9 cellular contexts compared by ENCODE assay signal in genomic region chr15:51737538-51738305, GRCh38. TPM values are rescaled to one million over a fixed set of nuclear protein-coding genes. Genes with fewer than 3 reads are reported as not detected.
DNase-seq lines count a peak whose midpoint lies in the region; ATAC-seq and FAIRE-seq lines count a peak whose summit lies in the region.
"Had no signal": no experiment of that assay in that cellular context is flagged by ENCODE, and none has a peak within 500 bp of the region (broad histone marks: within the 10 kb centered on the region; RNA-seq: fewer than 3 reads in every experiment).

Gene LYSMD2, minus strand, starts transcription at chr15:51737655. Its CDS starts 33 bp downstream, at chr15:51737622.

- H3K79me1 ChIP-seq in trophoblast cell (ENCODE audit: low read length): peaks cover 4% of the 10 kb centered on the region

- H3K4ac ChIP-seq in trophoblast cell (ENCODE audit: low read depth, low read length): no peak within 1 kb of the TSS

- H2BK5ac ChIP-seq in trophoblast cell (ENCODE audit: low read depth, low read length, poor library complexity): no peak within 1 kb of the TSS

- peak within 1 kb of the TSS; percentile 69 to 96 (median 93) for H3K27ac ChIP-seq in BLaER1 treated with 17β-estradiol and CSF1 and Interleukin-3, amounts not matched to agents 10 nM and 100 nM
- H3K27ac ChIP-seq in SK-N-MC (no peak within 1 kb of the TSS), trophoblast cell (ENCODE audit: low read depth, low read length) (no peak within 1 kb of the TSS)

- H3K27me3 ChIP-seq in BLaER1 treated with 17β-estradiol and CSF1 and Interleukin-3, amounts not matched to agents 10 nM and 100 nM: no peaks in the 10 kb centered on the region
- no peaks in the 10 kb centered on the region for H3K27me3 ChIP-seq in trophoblast cell (ENCODE audit: insufficient read depth, low read length)

- POLR2A ChIA-PET in activated naive CD8-positive, alpha-beta T cell treated with anti-CD3 and anti-CD28 coated beads, Interleukin-2, amount 10 ng/mL, durations not matched to agents 7 days and 5 days (lab: Charles Lee): interaction anchor here (0.6 to 3.1 kb wide), 15 partner anchors 10 to 1383 kb away, joined by 3 to 21 read pairs (median 6); partner anchors contain the start of genes DMXL2, GABPB1, LEO1 and SCG3

- no CpG with 5 or more reads among the region's 63 CpGs for WGBS in trophoblast cell (ENCODE audit: extremely low coverage, insufficient coverage, insufficient read length)

- H3K4me3 Mint-ChIP-seq in activated naive CD8-positive, alpha-beta T cell treated with anti-CD3 and anti-CD28 coated beads, Interleukin-2, amount 10 ng/mL, durations not matched to agents 7 days and 5 days: peak within 1 kb of the TSS; percentile 86

- H3K27ac Mint-ChIP-seq in activated naive CD8-positive, alpha-beta T cell treated with anti-CD3 and anti-CD28 coated beads, Interleukin-2, amount 10 ng/mL, durations not matched to agents 7 days and 5 days: peak within 1 kb of the TSS; percentile 90

- H3K9ac ChIP-seq in BLaER1 treated with 17β-estradiol and CSF1 and Interleukin-3, amounts not matched to agents 10 nM and 100 nM: peak within 1 kb of the TSS; percentile 81 to 95 (median 93)
- H3K9ac ChIP-seq in SK-N-MC (ENCODE audit: insufficient read length): peak within 1 kb of the TSS; percentile 37
- peak within 1 kb of the TSS; percentile 17 for H3K9ac ChIP-seq in trophoblast cell (ENCODE audit: low read length)

- H2AK5ac ChIP-seq in trophoblast cell (ENCODE audit: low read length): no peak within 1 kb of the TSS

- no peaks in the 10 kb centered on the region for H3K9me3 Mint-ChIP-seq in activated naive CD8-positive, alpha-beta T cell treated with anti-CD3 and anti-CD28 coated beads, Interleukin-2, amount 10 ng/mL, durations not matched to agents 7 days and 5 days

- H4K12ac ChIP-seq in trophoblast cell (ENCODE audit: low read depth, low read length): peak within 1 kb of the TSS; percentile 32

- no peaks in the 10 kb centered on the region for H3K27me3 Mint-ChIP-seq in activated naive CD8-positive, alpha-beta T cell treated with anti-CD3 and anti-CD28 coated beads, Interleukin-2, amount 10 ng/mL, durations not matched to agents 7 days and 5 days

- H4K8ac ChIP-seq in trophoblast cell (ENCODE audit: low read depth, low read length): peak within 1 kb of the TSS; percentile 77

- no peak for FAIRE-seq in urothelium cell line (lab: Jason Lieb, UNC)
- FAIRE-seq: colon had no signal

- peaks cover 0 to 20% (median 3%) of the 10 kb centered on the region in 11 experiments; a peak in 9 of 22 replicates for H4K20me1 ChIP-seq in BLaER1 treated with 17β-estradiol and CSF1 and Interleukin-3, amounts not matched to agents 10 nM and 100 nM

- H2AFZ ChIP-seq in trophoblast cell (ENCODE audit: insufficient read depth, low read length, poor library complexity): peak within 1 kb of the TSS; percentile 81

- peak within 1 kb of the TSS; percentile 12 for H3K14ac ChIP-seq in trophoblast cell (ENCODE audit: low read length)

- no peak within 1 kb of the TSS for H3K23ac ChIP-seq in trophoblast cell (ENCODE audit: low read length)

- no peaks in the 10 kb centered on the region for H3K9me3 ChIP-seq in BLaER1 treated with 17β-estradiol and CSF1 and Interleukin-3, amounts not matched to agents 10 nM and 100 nM (replicated peaks in 1 of 11)
- no peaks in the 10 kb centered on the region for H3K9me3 ChIP-seq in SK-N-MC (ENCODE audit: low read depth, low read length)
- no peaks in the 10 kb centered on the region for H3K9me3 ChIP-seq in trophoblast cell (ENCODE audit: insufficient read depth, low read depth, low read length)

- H3K4me2 ChIP-seq in BLaER1 treated with 17β-estradiol and CSF1 and Interleukin-3, amounts not matched to agents 10 nM and 100 nM: peak within 1 kb of the TSS; percentile 90 to 98 (median 96)
- peak within 1 kb of the TSS; percentile 96 for H3K4me2 ChIP-seq in trophoblast cell (ENCODE audit: low read length)

- DNase-seq in SK-N-MC (ENCODE audit: low read depth, low spot score): no peak
- DNase-seq in activated naive CD8-positive, alpha-beta T cell treated with anti-CD3 and anti-CD28 coated beads, Interleukin-2, amount 10 ng/mL, durations not matched to agents 7 days and 5 days: peak; percentile 81
- DNase-seq in cardiac septum (ENCODE audit: low spot score): peak; percentile 92
- DNase-seq in trophoblast cell: peak in 1 of 2 donors; percentile 38
- peak; percentile 69 for DNase-seq in urothelium cell line (ENCODE audit: low spot score)

- ATAC-seq in GM19324 (IDR thresholded peaks at IDR 0.05; ENCODE audit: low FRiP score, unreplicated experiment): peak; percentile 60
- ATAC-seq in HG03565 (IDR thresholded peaks at IDR 0.05; ENCODE audit: unreplicated experiment): peak; percentile 36
- peak; percentile 67 for ATAC-seq in activated naive CD8-positive, alpha-beta T cell treated with anti-CD3 and anti-CD28 coated beads, Interleukin-2, amount 10 ng/mL, durations not matched to agents 7 days and 5 days (ENCODE audit: low read depth)

- H3K4me3 ChIP-seq in BLaER1 treated with 17β-estradiol and CSF1 and Interleukin-3, amounts not matched to agents 10 nM and 100 nM: peak within 1 kb of the TSS; percentile 79 to 90 (median 84)
- H3K4me3 ChIP-seq in SK-N-MC (peak within 1 kb of the TSS; percentile 75), trophoblast cell (ENCODE audit: low read depth, low read length) (peak within 1 kb of the TSS; percentile 85)

- peak within 1 kb of the TSS; percentile 9 for H2BK120ac ChIP-seq in trophoblast cell (ENCODE audit: insufficient read depth, low read length, poor library complexity)

- H3K4me1 Mint-ChIP-seq in activated naive CD8-positive, alpha-beta T cell treated with anti-CD3 and anti-CD28 coated beads, Interleukin-2, amount 10 ng/mL, durations not matched to agents 7 days and 5 days: peaks cover 36% of the 10 kb centered on the region

- peaks cover 0 to 16% (median 0%) of the 10 kb centered on the region in 11 experiments; a peak in 4 of 22 replicates for H3K36me3 ChIP-seq in BLaER1 treated with 17β-estradiol and CSF1 and Interleukin-3, amounts not matched to agents 10 nM and 100 nM
- H3K36me3 ChIP-seq in SK-N-MC (ENCODE audit: insufficient read depth, low read length) (no peaks in the 10 kb centered on the region), trophoblast cell (ENCODE audit: control insufficient read depth in 1 of 2, insufficient read depth in 2 of 2, low read length in 2 of 2) (no peaks in the 10 kb centered on the region)

- H3K79me2 ChIP-seq in trophoblast cell (ENCODE audit: control insufficient read depth, insufficient read depth, low read length, poor library complexity): no peaks in the 10 kb centered on the region

- no peak within 1 kb of the TSS for H4K91ac ChIP-seq in trophoblast cell (ENCODE audit: low read depth, low read length)

- H2BK12ac ChIP-seq in trophoblast cell (ENCODE audit: low read length): no peak within 1 kb of the TSS

- intact Hi-C loops in cardiac septum (cut with DNase I): no loop called here

- H3K36me3 Mint-ChIP-seq in activated naive CD8-positive, alpha-beta T cell treated with anti-CD3 and anti-CD28 coated beads, Interleukin-2, amount 10 ng/mL, durations not matched to agents 7 days and 5 days: peaks cover 9% of the 10 kb centered on the region

- peak within 1 kb of the TSS; percentile 57 for H3K18ac ChIP-seq in trophoblast cell (ENCODE audit: low read length)

- H3K4me1 ChIP-seq in BLaER1 treated with 17β-estradiol and CSF1 and Interleukin-3, amounts not matched to agents 10 nM and 100 nM: peaks cover 46 to 52% (median 50%) of the 10 kb centered on the region in 10 experiments
- peaks cover 2 to 4% of the 10 kb centered on the region in 2 experiments for H3K4me1 ChIP-seq in trophoblast cell (ENCODE audit: control insufficient read depth in 1 of 2, insufficient read depth in 2 of 2, low read length in 2 of 2)

RNA-seq across cellular contexts. Expression of gene LYSMD2, which starts in this region (rescaled TPM):
- 10 to 100 TPM; 24.1 to 27.3 TPM for total RNA-seq in activated naive CD8-positive, alpha-beta T cell treated with anti-CD3 and anti-CD28 coated beads, Interleukin-2, amount 10 ng/mL, durations not matched to agents 7 days and 5 days
- 6.9 TPM for total RNA-seq in cardiac septum
- polyA plus RNA-seq in trophoblast cell (2013): 1.2 and 1.4 TPM in 2 replicates

Comparison
In these comparisons a context has a peak if more than half of its experiments do, and no peak if none do; other contexts are left out.
1. H3K27ac ChIP-seq: peak in BLaER1 treated with 17β-estradiol and CSF1 and Interleukin-3, amounts not matched to agents 10 nM and 100 nM (11 of 11); none in SK-N-MC (single experiment) and trophoblast cell (single experiment).
2. H3K9ac ChIP-seq: peak in every context shown above with its lines; median percentile 93 in BLaER1 treated with 17β-estradiol and CSF1 and Interleukin-3, amounts not matched to agents 10 nM and 100 nM; 37 in SK-N-MC; 17 in trophoblast cell.
3. Peak in every context shown above with its lines, with median percentiles within 50 percentile points of each other: H3K4me3 ChIP-seq and ATAC-seq.